Comparison of ENCODE assay signal across 7 cellular contexts in genomic region chr4:48944659-48945290, GRCh38. TPM values are rescaled to one million over a fixed set of nuclear protein-coding genes. Genes with fewer than 3 reads are reported as not detected.
DNase-seq lines count a peak whose midpoint lies in the region; ATAC-seq and TF ChIP-seq lines count a peak whose summit lies in the region.

No MANE protein-coding gene starts in this region.

- H3K27ac Mint-ChIP-seq in HFFc6, result no peak overlapping the region
- no peak overlapping the region for H3K27ac Mint-ChIP-seq in endothelial cell (ENCODE audit: unreplicated experiment)

- TF ChIP-seq CTCF in HFFc6 (IDR thresholded peaks at IDR 0.05) (peak; percentile 67), WI38 (IDR thresholded peaks at IDR 0.05; ENCODE audit: low read depth, low read length) (0 out of 2 replicates have a peak, but pooled peaks have one; percentile 21), endothelial cell (IDR thresholded peaks at IDR 0.05; ENCODE audit: unreplicated experiment) (peak; percentile 75)

- H3K4me3 ChIP-seq in WI38 (ENCODE audit: low read depth, low read length), result no peak overlapping the region

- no peak for DNase-seq in HFFc6
- peak; percentile 12 for DNase-seq in endothelial cell (ENCODE audit: low spot score)
- DNase-seq in stimulated activated CD8-positive, alpha-beta memory T cell treated with anti-CD3 and anti-CD28 coated beads, Interleukin-12 subunit alpha, Interleukin-12 subunit beta, amount 100 ng/mL, for 4 hours (ENCODE audit: low read depth), result peak; percentile 4
- no peak for DNase-seq in NCI-H1092 treated with DMSO at 0.1 percent for 48 hours (lab: John Stamatoyannopoulos, UW)

- H3K4me3 Mint-ChIP-seq in HFFc6, result no peak overlapping the region
- H3K4me3 Mint-ChIP-seq in endothelial cell (ENCODE audit: unreplicated experiment), result no peak overlapping the region

- H3K36me3 Mint-ChIP-seq in HFFc6 (ENCODE audit: low read depth) (no peaks in the 10 kb centered on the region), endothelial cell (ENCODE audit: low read depth, unreplicated experiment) (no peaks in the 10 kb centered on the region)

- H3K4me1 Mint-ChIP-seq in HFFc6 (ENCODE audit: low read depth), result peaks cover 23% of the 10 kb centered on the region
- H3K4me1 Mint-ChIP-seq in endothelial cell (ENCODE audit: unreplicated experiment), result no peaks in the 10 kb centered on the region

- H3K27me3 Mint-ChIP-seq in HFFc6 (ENCODE audit: insufficient read depth) (peaks cover 7% of the 10 kb centered on the region; the same call in 1 of the 2 replicates), endothelial cell (ENCODE audit: unreplicated experiment) (peaks cover 1% of the 10 kb centered on the region)

- ATAC-seq in HG02763 (IDR thresholded peaks at IDR 0.05; ENCODE audit: unreplicated experiment) (no peak), HG02852 (IDR thresholded peaks at IDR 0.05; ENCODE audit: unreplicated experiment) (no peak)

- no peaks in the 10 kb centered on the region for H3K9me3 Mint-ChIP-seq in HFFc6
- no peaks in the 10 kb centered on the region for H3K9me3 Mint-ChIP-seq in endothelial cell (ENCODE audit: unreplicated experiment)

RNA-seq across cellular contexts. Expression of gene OCIAD2, which starts 38.2 kb away (rescaled TPM):
- total RNA-seq in HFFc6 (2021; fragmentation: NEBNext Ultra II Directional; extraction: Animal tissue kit (Norgen Biotek cat#: 25700)), result 10 to 100 TPM in 1 of 6 experiments, 1 to 10 TPM in 5; 1.0 to 17.3 (median 2.3) TPM
- total RNA-seq in endothelial cell (ENCODE audit: unreplicated experiment), result 50.0 TPM

RNA-seq across cellular contexts. Expression of gene CWH43, which starts 41.3 kb away (rescaled TPM):
- total RNA-seq in HFFc6 (2021; fragmentation: NEBNext Ultra II Directional; extraction: Animal tissue kit (Norgen Biotek cat#: 25700)), result not detected
- total RNA-seq in endothelial cell (ENCODE audit: unreplicated experiment), result not detected

Comparison
In these comparisons a context has a peak if more than half of its experiments do, and no peak if none do; other contexts are left out.
1. DNase-seq: peak in endothelial cell (single experiment) and stimulated activated CD8-positive, alpha-beta memory T cell treated with anti-CD3 and anti-CD28 coated beads, Interleukin-12 subunit alpha, Interleukin-12 subunit beta, amount 100 ng/mL, for 4 hours (single experiment); none in HFFc6 (single experiment) and NCI-H1092 treated with DMSO at 0.1 percent for 48 hours (single experiment).
2. CTCF ChIP-seq: peak in every context shown above with its lines; median percentile 75 in endothelial cell; 67 in HFFc6; 21 in WI38.